8 cellular contexts compared by ENCODE assay signal in genomic region chr6:34248198-34248726, GRCh38. TPM values are rescaled to one million over a fixed set of nuclear protein-coding genes. Genes with fewer than 3 reads are reported as not detected.
DNase-seq lines count a peak whose midpoint lies in the region; ATAC-seq and TF ChIP-seq lines count a peak whose summit lies in the region.

No MANE protein-coding gene starts in this region.

- H3K27ac ChIP-seq in foreskin keratinocyte, result peak overlapping the region; percentile 53
- peak overlapping the region; percentile 51 for H3K27ac ChIP-seq in neuronal stem cell (replicated peaks; ENCODE audit: low read length)

- CTCF ChIA-PET in GM10248 (lab: Yijun Ruan, JAX), result interaction anchor here (0.8 to 5.1 kb wide), 20 partner anchors 11 to 363 kb away, joined by 3 to 92 read pairs (median 5); partner anchors contain the start of genes HMGA1 and NUDT3

- no peak overlapping the region for H4K91ac ChIP-seq in neuronal stem cell (ENCODE audit: low read depth, low read length, poor library complexity)

- H3K27ac Mint-ChIP-seq in activated T-helper 2 cell treated with anti-CD3 and anti-CD28 coated beads, Interferon-gamma antibody, Interleukin-2, Interleukin-4, amounts not matched to agents 10 μg/mL and 5 μg/mL and 100 μg/mL, durations not matched to agents 14 hours and 24 hours and 36 hours, result peak overlapping the region; percentile 77

- TF ChIP-seq CTCF in GM10248 (IDR thresholded peaks at IDR 0.05; ENCODE audit: control extremely low read depth, extremely low read depth, low read depth, missing control alignments) (no peak), foreskin keratinocyte (conservative IDR thresholded peaks at IDR 0.05) (no peak)

- peak overlapping the region; percentile 93 for H3K4me2 ChIP-seq in neuronal stem cell (ENCODE audit: insufficient read depth, low read length, poor library complexity, severe bottlenecking)

- no CpG with 5 or more reads among the region's 17 CpGs for WGBS in neuronal stem cell (ENCODE audit: extremely low coverage in 2 of 2, insufficient read length in 2 of 2, insufficient replicate concordance in 1 of 2), 2 donors

- ATAC-seq in GM21737 (IDR thresholded peaks at IDR 0.05; ENCODE audit: unreplicated experiment) (peak; percentile 3), foreskin keratinocyte (no peak)

- H3K9ac ChIP-seq in neuronal stem cell (ENCODE audit: low read depth, low read length, poor library complexity), result peak overlapping the region; percentile 95

- peak overlapping the region; percentile 31 for H2BK120ac ChIP-seq in neuronal stem cell (ENCODE audit: low read depth, low read length)

- peak overlapping the region; percentile 84 for H3K4ac ChIP-seq in neuronal stem cell (ENCODE audit: low read length)

- H3K4me1 ChIP-seq in foreskin keratinocyte, result peaks cover 17% of the 10 kb centered on the region
- peaks cover 11 to 12% of the 10 kb centered on the region in 2 donors for H3K4me1 ChIP-seq in neuronal stem cell (ENCODE audit: control insufficient read depth in 2 of 2, insufficient read depth in 1 of 2, low read depth in 1 of 2, low read length in 2 of 2)

- H3K27me3 Mint-ChIP-seq in activated T-helper 2 cell treated with anti-CD3 and anti-CD28 coated beads, Interferon-gamma antibody, Interleukin-2, Interleukin-4, amounts not matched to agents 10 μg/mL and 5 μg/mL and 100 μg/mL, durations not matched to agents 14 hours and 24 hours and 36 hours (ENCODE audit: low read depth), result peaks cover 3% of the 10 kb centered on the region

- H2BK15ac ChIP-seq in neuronal stem cell (ENCODE audit: low read length), result peak overlapping the region; percentile 67

- intact Hi-C loops in activated T-helper 2 cell treated with anti-CD3 and anti-CD28 coated beads, Interferon-gamma antibody, Interleukin-2, Interleukin-4, amounts not matched to agents 10 μg/mL and 5 μg/mL and 100 μg/mL, durations not matched to agents 14 hours and 24 hours and 36 hours (cut with micrococcal nuclease), result loop anchor here (2.0 to 10.0 kb wide), 5 partner anchors 23 to 507 kb away; partner anchors contain the start of gene SNRPC

- H3K9me3 ChIP-seq in neuronal stem cell (replicated peaks in 1 of 2; ENCODE audit: control insufficient read depth in 2 of 2, insufficient read depth in 1 of 2, low read depth in 1 of 2, low read length in 2 of 2), result peaks cover 0 to 1% of the 10 kb centered on the region in 2 donors

- no peak overlapping the region for H2BK12ac ChIP-seq in neuronal stem cell (ENCODE audit: low read length)

- peak; percentile 67 for DNase-seq in GM10248 (ENCODE audit: extremely low spot score)
- DNase-seq in MV-4-11 (lab: John Stamatoyannopoulos, UW), result peak; percentile 47
- DNase-seq in activated T-helper 2 cell treated with anti-CD3 and anti-CD28 coated beads, Interferon-gamma antibody, Interleukin-2, Interleukin-4, amounts not matched to agents 10 μg/mL and 5 μg/mL and 100 μg/mL, durations not matched to agents 14 hours and 24 hours and 36 hours (ENCODE audit: low spot score), result peak; percentile 46
- DNase-seq in foreskin keratinocyte, result no peak
- DNase-seq in neuronal stem cell (ENCODE audit: low spot score), result no peak
- no peak for DNase-seq in NCI-H128 (lab: John Stamatoyannopoulos, UW; ENCODE audit: unreplicated experiment)
- no peak for DNase-seq in NCI-H1694 (lab: John Stamatoyannopoulos, UW)

- H3K79me1 ChIP-seq in neuronal stem cell (ENCODE audit: low read depth, low read length), result peaks cover 2% of the 10 kb centered on the region

- no peaks in the 10 kb centered on the region for H3K9me3 Mint-ChIP-seq in activated T-helper 2 cell treated with anti-CD3 and anti-CD28 coated beads, Interferon-gamma antibody, Interleukin-2, Interleukin-4, amounts not matched to agents 10 μg/mL and 5 μg/mL and 100 μg/mL, durations not matched to agents 14 hours and 24 hours and 36 hours

- peak overlapping the region; percentile 82 for H3K4me3 Mint-ChIP-seq in activated T-helper 2 cell treated with anti-CD3 and anti-CD28 coated beads, Interferon-gamma antibody, Interleukin-2, Interleukin-4, amounts not matched to agents 10 μg/mL and 5 μg/mL and 100 μg/mL, durations not matched to agents 14 hours and 24 hours and 36 hours (ENCODE audit: low read depth)

- H2AK5ac ChIP-seq in neuronal stem cell (ENCODE audit: low read depth, low read length), result no peak overlapping the region

- peaks cover 33% of the 10 kb centered on the region for H3K36me3 Mint-ChIP-seq in activated T-helper 2 cell treated with anti-CD3 and anti-CD28 coated beads, Interferon-gamma antibody, Interleukin-2, Interleukin-4, amounts not matched to agents 10 μg/mL and 5 μg/mL and 100 μg/mL, durations not matched to agents 14 hours and 24 hours and 36 hours (ENCODE audit: low read depth)

- peaks cover 35% of the 10 kb centered on the region for H3K4me1 Mint-ChIP-seq in activated T-helper 2 cell treated with anti-CD3 and anti-CD28 coated beads, Interferon-gamma antibody, Interleukin-2, Interleukin-4, amounts not matched to agents 10 μg/mL and 5 μg/mL and 100 μg/mL, durations not matched to agents 14 hours and 24 hours and 36 hours (ENCODE audit: low read depth)

- H3K18ac ChIP-seq in neuronal stem cell (ENCODE audit: low read length), result peak overlapping the region; percentile 95

- H2BK5ac ChIP-seq in neuronal stem cell (ENCODE audit: low read length), result peak overlapping the region; percentile 90

- H2AFZ ChIP-seq in neuronal stem cell (ENCODE audit: low read length), result peak overlapping the region; percentile 99

- H3K4me3 ChIP-seq in neuronal stem cell (ENCODE audit: low read length in 2 of 2), result peak overlapping the region; percentile 82 to 83

- no peak overlapping the region for H4K8ac ChIP-seq in neuronal stem cell (ENCODE audit: low read depth, low read length)

- peaks cover 10 to 24% of the 10 kb centered on the region in 2 donors for H3K36me3 ChIP-seq in neuronal stem cell (replicated peaks in 1 of 2; ENCODE audit: control insufficient read depth in 2 of 2, insufficient read depth in 2 of 2, low read length in 2 of 2)

- H3K23ac ChIP-seq in neuronal stem cell (ENCODE audit: low read depth, low read length, poor library complexity), result peak overlapping the region; percentile 85

- H3K14ac ChIP-seq in neuronal stem cell (ENCODE audit: low read length), result peak overlapping the region; percentile 94

- POLR2A ChIA-PET in GM10248 (lab: Yijun Ruan, JAX), result interaction anchor here (0.6 to 2.8 kb wide), 4 partner anchors 11 to 167 kb away, joined by 5 to 28 read pairs (median 10); partner anchors contain the start of gene HMGA1

- no peaks in the 10 kb centered on the region for H3K27me3 ChIP-seq in foreskin keratinocyte
- no peaks in the 10 kb centered on the region for H3K27me3 ChIP-seq in neuronal stem cell (ENCODE audit: control insufficient read depth in 3 of 3, insufficient read depth in 3 of 3, low read depth in 1 of 3, low read length in 3 of 3)

RNA-seq across cellular contexts. Expression of gene SMIM29, which starts 0.5 kb away (rescaled TPM):
- total RNA-seq in activated T-helper 2 cell treated with anti-CD3 and anti-CD28 coated beads, Interferon-gamma antibody, Interleukin-2, Interleukin-4, amounts not matched to agents 10 μg/mL and 5 μg/mL and 100 μg/mL, durations not matched to agents 14 hours and 24 hours and 36 hours, result 16.6 and 17.3 TPM in 2 replicates
- total RNA-seq in foreskin keratinocyte, result 47.8 and 62.3 TPM in 2 replicates
- polyA plus RNA-seq in foreskin keratinocyte, result 63.3 and 83.1 TPM in 2 replicates
- 6.3 TPM for polyA plus RNA-seq in neuronal stem cell (2013, experiment 1 of 2)
- polyA plus RNA-seq in neuronal stem cell (2013, experiment 2 of 2), result 6.1 TPM

RNA-seq across cellular contexts. Expression of gene HMGA1, which starts 11.6 kb away (rescaled TPM):
- 412 and 422 TPM in 2 replicates for total RNA-seq in activated T-helper 2 cell treated with anti-CD3 and anti-CD28 coated beads, Interferon-gamma antibody, Interleukin-2, Interleukin-4, amounts not matched to agents 10 μg/mL and 5 μg/mL and 100 μg/mL, durations not matched to agents 14 hours and 24 hours and 36 hours
- total RNA-seq in foreskin keratinocyte, result 534 and 554 TPM in 2 replicates
- polyA plus RNA-seq in foreskin keratinocyte, result 907 and 927 TPM in 2 replicates
- 2,319 TPM for polyA plus RNA-seq in neuronal stem cell (2013, experiment 1 of 2)
- polyA plus RNA-seq in neuronal stem cell (2013, experiment 2 of 2), result 2,280 TPM

Comparison
In these comparisons a context has a peak if more than half of its experiments do, and no peak if none do; other contexts are left out.
1. DNase-seq: peak in GM10248 (single experiment), MV-4-11 (single experiment) and activated T-helper 2 cell treated with anti-CD3 and anti-CD28 coated beads, Interferon-gamma antibody, Interleukin-2, Interleukin-4, amounts not matched to agents 10 μg/mL and 5 μg/mL and 100 μg/mL, durations not matched to agents 14 hours and 24 hours and 36 hours (single experiment); none in foreskin keratinocyte (0 of 2), neuronal stem cell (single experiment), NCI-H128 (single experiment) and NCI-H1694 (single experiment).